Comparison of ENCODE assay signal across 8 cellular contexts in the genomic region with DNA sequence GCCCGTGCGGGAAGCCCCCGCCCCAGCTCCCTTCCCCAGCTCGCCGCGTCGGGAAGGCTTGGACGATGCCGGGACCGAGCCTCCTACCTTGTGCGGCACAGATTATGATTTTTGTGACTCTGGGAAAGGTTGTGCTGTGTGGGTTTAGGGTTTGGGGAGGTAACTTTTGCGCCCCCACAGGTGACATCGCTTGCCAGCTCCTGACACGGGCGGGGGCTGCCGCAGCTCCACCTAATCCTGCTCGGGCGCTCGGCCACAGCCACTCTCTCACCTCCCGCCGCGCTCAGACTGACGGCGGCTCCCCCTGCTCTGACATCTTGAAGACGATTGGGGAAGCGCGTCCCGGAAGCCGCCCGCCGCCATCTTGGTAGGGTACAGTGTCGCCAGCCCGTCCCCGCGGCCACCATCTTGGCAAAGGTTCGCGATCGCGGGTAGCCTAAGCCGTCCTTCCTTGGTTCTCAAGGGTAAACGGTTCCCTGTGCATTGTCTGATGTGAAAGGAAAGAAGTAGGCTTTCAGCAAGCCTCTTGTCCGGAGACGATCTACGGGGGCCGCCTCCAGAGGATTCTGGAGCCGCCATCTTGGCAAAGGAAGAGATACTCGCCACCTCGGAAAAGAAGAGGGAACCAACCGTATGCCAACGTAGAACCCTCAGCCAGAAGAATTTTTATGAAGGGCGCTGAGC. TPM values are rescaled to one million over a fixed set of nuclear protein-coding genes. Genes with fewer than 3 reads are reported as not detected.
DNase-seq lines count a peak whose midpoint lies in the region; ATAC-seq and TF ChIP-seq lines count a peak whose summit lies in the region.

No MANE protein-coding gene starts in this region.

- peak; percentile 24 for ATAC-seq in GM21619 (IDR thresholded peaks at IDR 0.05; ENCODE audit: unreplicated experiment)

- no CpG with 5 or more reads among the region's 51 CpGs for WGBS in neuronal stem cell (ENCODE audit: extremely low coverage in 2 of 2, insufficient read length in 2 of 2, insufficient replicate concordance in 1 of 2), 2 donors

- peak overlapping the region; percentile 98 for H2AFZ ChIP-seq in neuronal stem cell (ENCODE audit: low read length)

- no peak overlapping the region for H4K91ac ChIP-seq in neuronal stem cell (ENCODE audit: low read depth, low read length, poor library complexity)

- TF ChIP-seq POLR2A in Raji (IDR thresholded peaks at IDR 0.05; ENCODE audit: insufficient read depth, low read depth, low read length) = peak; percentile 76

- H3K9me3 ChIP-seq in KOPT-K1 (ENCODE audit: insufficient read depth, low read length, poor library complexity, severe bottlenecking) = no peaks in the 10 kb centered on the region
- no peaks in the 10 kb centered on the region for H3K9me3 ChIP-seq in neuronal stem cell (replicated peaks in 1 of 2; ENCODE audit: control insufficient read depth in 2 of 2, insufficient read depth in 1 of 2, low read depth in 1 of 2, low read length in 2 of 2)

- H3K4me2 ChIP-seq in neuronal stem cell (ENCODE audit: insufficient read depth, low read length, poor library complexity, severe bottlenecking) = peak overlapping the region; percentile 94

- peak overlapping the region; percentile 33 for H2BK15ac ChIP-seq in neuronal stem cell (ENCODE audit: low read length)

- peak overlapping the region; percentile 68 for H3K9ac ChIP-seq in neuronal stem cell (ENCODE audit: low read depth, low read length, poor library complexity)

- H3K27me3 ChIP-seq in neuronal stem cell (ENCODE audit: control insufficient read depth in 3 of 3, insufficient read depth in 3 of 3, low read depth in 1 of 3, low read length in 3 of 3) = peaks cover 3 to 24% (median 11%) of the 10 kb centered on the region in 3 experiments

- H3K18ac ChIP-seq in neuronal stem cell (ENCODE audit: low read length) = peak overlapping the region; percentile 91

- H3K23ac ChIP-seq in neuronal stem cell (ENCODE audit: low read depth, low read length, poor library complexity) = no peak overlapping the region

- peaks cover 2% of the 10 kb centered on the region for H3K79me1 ChIP-seq in neuronal stem cell (ENCODE audit: low read depth, low read length)

- DNase-seq in DMS114 treated with DMSO at 0.1 percent for 48 hours (lab: John Stamatoyannopoulos, UW; ENCODE audit: unreplicated experiment) (peak; percentile 76), activated gamma-delta T cell treated with Interleukin-2 at 50 U/mL for 16 hours (peak; percentile 88), foreskin melanocyte (peak; percentile 68), neuronal stem cell (ENCODE audit: low spot score) (peak; percentile 69), substantia nigra (lab: John Stamatoyannopoulos, UW) (peak; percentile 38 to 90 (median 78))

- H3K4me3 ChIP-seq in neuronal stem cell (ENCODE audit: low read length in 2 of 2) = peak overlapping the region; percentile 66 to 85

- H2BK12ac ChIP-seq in neuronal stem cell (ENCODE audit: low read length) = no peak overlapping the region

- no peak overlapping the region for H2BK120ac ChIP-seq in neuronal stem cell (ENCODE audit: low read depth, low read length)

- H4K8ac ChIP-seq in neuronal stem cell (ENCODE audit: low read depth, low read length) = no peak overlapping the region

- peaks cover 1 to 3% of the 10 kb centered on the region in 2 donors for H3K4me1 ChIP-seq in neuronal stem cell (ENCODE audit: control insufficient read depth in 2 of 2, insufficient read depth in 1 of 2, low read depth in 1 of 2, low read length in 2 of 2)

- no peak overlapping the region for H3K4ac ChIP-seq in neuronal stem cell (ENCODE audit: low read length)

- peaks cover 5% of the 10 kb centered on the region for H3K36me3 ChIP-seq in KOPT-K1 (ENCODE audit: insufficient read depth, low read length)
- H3K36me3 ChIP-seq in neuronal stem cell (replicated peaks in 1 of 2; ENCODE audit: control insufficient read depth in 2 of 2, insufficient read depth in 2 of 2, low read length in 2 of 2) = no peaks in the 10 kb centered on the region

- H3K14ac ChIP-seq in neuronal stem cell (ENCODE audit: low read length) = no peak overlapping the region

- no peak overlapping the region for H2AK5ac ChIP-seq in neuronal stem cell (ENCODE audit: low read depth, low read length)

- peak overlapping the region; percentile 84 for H2BK5ac ChIP-seq in neuronal stem cell (ENCODE audit: low read length)

- H3K27ac ChIP-seq in KOPT-K1 (ENCODE audit: low read depth, low read length, poor library complexity, severe bottlenecking) (peak overlapping the region; percentile 96), neuronal stem cell (replicated peaks; ENCODE audit: low read length) (peak overlapping the region; percentile 70), substantia nigra (ENCODE audit: low read depth, low read length, poor library complexity, severe bottlenecking) (peak overlapping the region; percentile 97)

RNA-seq across cellular contexts. Expression of a gene that starts 1.7 kb away (rescaled TPM):
- polyA plus RNA-seq in neuronal stem cell (2013, experiment 1 of 2) = 0.38 TPM
- polyA plus RNA-seq in neuronal stem cell (2013, experiment 2 of 2) = 0.28 TPM

Comparison
In these comparisons a context has a peak if more than half of its experiments do, and no peak if none do; other contexts are left out.
1. Peak in every context shown above with its lines: DNase-seq, ATAC-seq, H3K4me3 ChIP-seq and H3K27ac ChIP-seq.